Comparison of ENCODE assay signal across 7 cellular contexts in the genomic region with DNA sequence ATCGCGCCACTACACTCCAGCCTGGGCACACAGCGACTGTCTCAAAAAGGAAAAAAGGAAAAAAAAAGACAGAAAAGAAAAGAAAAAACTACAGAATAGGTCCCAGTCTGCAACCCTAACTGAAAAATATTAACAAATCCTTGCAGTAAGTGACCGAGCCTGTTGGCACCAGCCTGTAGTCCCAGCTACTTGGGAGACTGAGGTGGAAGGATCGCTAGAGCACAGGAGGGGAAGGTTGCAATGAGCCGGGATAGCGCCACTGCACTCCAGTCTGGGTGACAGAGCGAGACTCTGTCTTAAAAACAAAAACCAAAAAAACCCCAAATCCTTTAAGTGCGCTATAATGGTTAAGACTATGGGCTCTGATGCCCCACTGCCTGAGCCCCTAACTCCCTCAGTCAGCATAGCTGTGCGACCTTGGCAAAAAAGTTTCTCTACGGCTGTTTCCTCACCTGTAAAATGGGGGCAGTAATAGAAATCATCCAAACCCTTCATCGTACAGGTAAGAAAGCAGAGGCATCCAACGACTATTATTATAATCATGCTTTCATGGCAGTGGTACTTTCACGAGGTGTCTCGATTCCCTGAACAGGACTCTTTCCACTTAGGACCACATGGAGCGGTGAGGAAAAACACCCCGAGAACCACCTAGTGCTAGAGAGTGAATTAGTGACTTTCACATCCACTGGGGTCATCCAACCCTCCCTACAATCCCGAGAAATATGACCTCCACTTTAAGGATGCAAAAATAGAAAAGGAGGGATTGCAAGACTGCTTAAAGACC. TPM values are rescaled to one million over a fixed set of nuclear protein-coding genes. Genes with fewer than 3 reads are reported as not detected.
DNase-seq lines count a peak whose midpoint lies in the region; ATAC-seq and TF ChIP-seq lines count a peak whose summit lies in the region.

No MANE protein-coding gene starts in this region.

- WGBS in lung, 2 donors = 11 to 15% methylated on average over 18 of the region's 18 CpGs

- DNase-seq in cerebellar cortex (ENCODE audit: low spot score) (peak; percentile 11), lung (ENCODE audit: low spot score) (no peak), tibial artery (no peak), NCI-H526 treated with DMSO at 0.1 percent for 48 hours (lab: John Stamatoyannopoulos, UW) (no peak), globus pallidus (ENCODE audit: low spot score) (no peak)

- H3K27me3 ChIP-seq in OCI-LY1 (ENCODE audit: insufficient read depth, low read length) (no peaks in the 10 kb centered on the region), lung (ENCODE audit: control insufficient read depth, insufficient read depth) (no peaks in the 10 kb centered on the region), tibial artery (no peaks in the 10 kb centered on the region)

- H3K4me1 ChIP-seq in OCI-LY1 (ENCODE audit: insufficient read depth, low read length, severe bottlenecking) (peaks cover 33% of the 10 kb centered on the region), lung (ENCODE audit: control insufficient read depth in 2 of 2, insufficient read depth in 2 of 2, low read length in 2 of 2) (peaks cover 6% of the 10 kb centered on the region in 2 donors), tibial artery (peaks cover 0 to 36% (median 15%) of the 10 kb centered on the region in 4 donors)

- H3K9me3 ChIP-seq in OCI-LY1 (ENCODE audit: low read length) = no peaks in the 10 kb centered on the region
- peaks cover 0 to 4% of the 10 kb centered on the region in 2 donors for H3K9me3 ChIP-seq in lung (ENCODE audit: control insufficient read depth in 2 of 2, insufficient read depth in 1 of 2, low read length in 1 of 2)
- H3K9me3 ChIP-seq in tibial artery = no peaks in the 10 kb centered on the region

- no peaks in the 10 kb centered on the region for H3F3A ChIP-seq in OCI-LY1 (ENCODE audit: insufficient read depth, low read length)

- H3K36me3 ChIP-seq in OCI-LY1 (ENCODE audit: insufficient read depth, low read length) (peaks cover 17% of the 10 kb centered on the region), lung (ENCODE audit: control insufficient read depth in 2 of 2, insufficient read depth in 2 of 2, low read length in 2 of 2) (peaks cover 3 to 7% of the 10 kb centered on the region in 2 donors), tibial artery (peaks cover 0 to 13% (median 8%) of the 10 kb centered on the region in 3 donors)

- H3K9ac ChIP-seq in OCI-LY1 (ENCODE audit: low read length) = peak overlapping the region; percentile 81

- no peaks in the 10 kb centered on the region for H3K9me2 ChIP-seq in OCI-LY1 (ENCODE audit: low read depth, low read length)

- H3K79me2 ChIP-seq in OCI-LY1 (ENCODE audit: insufficient read depth, low read length) = peaks cover 15% of the 10 kb centered on the region

- H2AFZ ChIP-seq in OCI-LY1 (ENCODE audit: low read length) = no peak overlapping the region

- no peaks in the 10 kb centered on the region for H4K20me1 ChIP-seq in OCI-LY1 (ENCODE audit: insufficient read depth, low read length)

- ATAC-seq in GM21381 (IDR thresholded peaks at IDR 0.05; ENCODE audit: unreplicated experiment) = peak; percentile 28
- no peak for ATAC-seq in lung (ENCODE audit: insufficient read depth, low FRiP score)

- intact Hi-C loops in tibial artery (cut with DNase I; ENCODE audit: low total_unique reads) = loop anchor here (2.0 to 5.0 kb wide), 2 partner anchors 191 to 235 kb away; no protein-coding TSS in a partner anchor

- peak overlapping the region; percentile 86 for H3K4me2 ChIP-seq in OCI-LY1 (ENCODE audit: low read length)

- TF ChIP-seq CTCF in OCI-LY1 (IDR thresholded peaks at IDR 0.05; ENCODE audit: low read length) (no peak), lung (IDR thresholded peaks at IDR 0.05; ENCODE audit: control extremely low read depth, extremely low read depth) (no peak), tibial artery (IDR thresholded peaks at IDR 0.05) (no peak)

- H3K27ac ChIP-seq in OCI-LY1 (ENCODE audit: low read depth, low read length, poor library complexity, severe bottlenecking) = no peak overlapping the region
- peak overlapping the region; percentile 78 to 94 for H3K27ac ChIP-seq in lung (ENCODE audit: low read depth in 1 of 2, low read length in 1 of 2)
- H3K27ac ChIP-seq in tibial artery = peak overlapping the region; percentile 80 to 86

- H3K4me3 ChIP-seq in OCI-LY1 (ENCODE audit: low read depth, low read length, poor library complexity, severe bottlenecking) = peak overlapping the region; percentile 74
- H3K4me3 ChIP-seq in lung = peak overlapping the region; percentile 90
- H3K4me3 ChIP-seq in tibial artery = peak overlapping the region; percentile 79 to 88

RNA-seq across cellular contexts. Expression of gene TOMM7, which starts 0.8 kb away (rescaled TPM):
- total RNA-seq in lung = 100 to 1,000 TPM; 122 to 228 TPM
- polyA plus RNA-seq in lung = 100 to 1,000 TPM; 180 to 275 TPM
